ENCODE assay signal across 13 cellular contexts in the genomic region with DNA sequence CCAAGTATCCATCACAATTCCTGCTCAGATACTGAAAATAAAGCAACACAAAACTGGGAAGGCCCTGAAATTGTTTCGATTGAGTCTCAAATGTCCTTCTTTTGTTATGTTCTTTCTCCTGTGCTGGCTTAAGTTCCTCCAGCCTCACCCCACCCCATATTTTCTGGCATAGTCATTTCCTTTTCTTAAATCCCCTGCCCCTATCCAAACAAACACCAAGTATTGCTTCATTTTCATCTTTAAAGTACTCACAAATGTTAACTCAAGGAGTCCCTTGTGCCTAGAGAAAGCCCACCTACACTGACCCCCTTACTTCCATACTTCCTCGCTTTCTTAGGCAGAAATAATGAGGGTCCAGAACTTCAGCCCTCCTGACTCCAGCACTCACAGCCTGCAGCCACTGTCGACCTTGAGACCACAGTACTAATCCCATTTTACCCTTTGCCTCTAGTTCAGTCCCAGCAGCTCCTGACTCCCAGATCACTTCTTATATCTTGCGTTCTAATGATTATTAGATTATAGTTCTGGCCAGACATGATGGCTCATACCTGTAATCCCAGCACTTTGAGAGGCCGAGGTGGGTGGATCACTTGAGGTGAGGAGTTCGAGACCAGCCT.
DNase-seq lines count a peak whose midpoint lies in the region; FAIRE-seq and TF ChIP-seq lines count a peak whose summit lies in the region.
"Had no signal": no experiment of that assay in that cellular context is flagged by ENCODE, and none has a peak within 500 bp of the region (broad histone marks: within the 10 kb centered on the region; RNA-seq: fewer than 3 reads in every experiment).

No MANE protein-coding gene starts in this region.

- peaks cover 6% of the 10 kb centered on the region for H3K36me3 Mint-ChIP-seq in MCF 10A (ENCODE audit: insufficient read depth, unreplicated experiment)
- H3K36me3 Mint-ChIP-seq in activated CD4-positive, alpha-beta T cell treated with anti-CD3 and anti-CD28 coated beads, Interleukin-2, amount 10 ng/mL, durations not matched to agents 7 days and 5 days (ENCODE audit: low read depth): no peaks in the 10 kb centered on the region
- H3K36me3 Mint-ChIP-seq: IgD-negative memory B cell had no signal

- 78 to 84% (median 81%) methylated on average over 6 of the region's 6 CpGs for WGBS in ovary, 3 donors

- no TSS peak for BruUV-seq in MCF 10A (replicated peaks; lab: Mats Ljungman, UMichigan)

- TF ChIP-seq EP300 in ovary (IDR thresholded peaks at IDR 0.05): no peak

- POLR2A ChIA-PET in MCF 10A (lab: Yijun Ruan, JAX): interaction anchor here (1.2 to 1.5 kb wide), 3 partner anchors 15 to 116 kb away, joined by 3 read pairs; a partner anchor contains a TSS
- POLR2A ChIA-PET in activated CD4-positive, alpha-beta T cell treated with anti-CD3 and anti-CD28 coated beads, Interleukin-2, amount 10 ng/mL, durations not matched to agents 7 days and 5 days (lab: Charles Lee): no interaction called here

- peak overlapping the region; percentile 97 for H3K27ac Mint-ChIP-seq in MCF 10A (ENCODE audit: low read depth, unreplicated experiment)
- no peak overlapping the region for H3K27ac Mint-ChIP-seq in activated CD4-positive, alpha-beta T cell treated with anti-CD3 and anti-CD28 coated beads, Interleukin-2, amount 10 ng/mL, durations not matched to agents 7 days and 5 days
- H3K27ac Mint-ChIP-seq: activated T-cell treated with anti-CD3 and anti-CD28 coated beads, Interleukin-2, amount 50 U/mL, for 72 hours; IgD-negative memory B cell had no signal

- no peaks in the 10 kb centered on the region for H3K9me3 ChIP-seq in breast epithelium
- no peaks in the 10 kb centered on the region for H3K9me3 ChIP-seq in skeletal muscle satellite cell (replicated peaks; ENCODE audit: low read length)
- H3K9me3 ChIP-seq in ovary: no peaks in the 10 kb centered on the region
- H3K9me3 ChIP-seq: upper lobe of right lung had no signal

- H3K4me1 Mint-ChIP-seq in MCF 10A (ENCODE audit: insufficient read depth, unreplicated experiment): peaks cover 36% of the 10 kb centered on the region
- H3K4me1 Mint-ChIP-seq in activated CD4-positive, alpha-beta T cell treated with anti-CD3 and anti-CD28 coated beads, Interleukin-2, amount 10 ng/mL, durations not matched to agents 7 days and 5 days: no peaks in the 10 kb centered on the region
- H3K4me1 Mint-ChIP-seq: IgD-negative memory B cell had no signal

- DNase-seq in MCF 10A (ENCODE audit: unreplicated experiment): peak; percentile 86
- DNase-seq in breast epithelium (ENCODE audit: low spot score in 2 of 2): no peak
- DNase-seq in RCC 7860 (ENCODE audit: low spot score): peak; percentile 19
- DNase-seq in fibroblast of gingiva (ENCODE audit: low read depth): peak; percentile 51
- DNase-seq in activated CD4-positive, alpha-beta T cell treated with anti-CD3 and anti-CD28 coated beads, Interleukin-2, amount 10 ng/mL, durations not matched to agents 7 days and 5 days: no peak
- DNase-seq in ovary: no peak
- DNase-seq in cerebellum (ENCODE audit: low spot score): no peak
- DNase-seq: activated T-cell treated with anti-CD3 and anti-CD28 coated beads, Interleukin-2, amount 50 U/mL, for 72 hours; NCI-H2227 treated with DMSO at 0.1 percent for 48 hours; upper lobe of right lung had no signal

- peak overlapping the region; percentile 62 for H3K4me2 ChIP-seq in skeletal muscle satellite cell (ENCODE audit: low read length)

- H3K27ac ChIP-seq in breast epithelium (no peak overlapping the region), ovary (no peak overlapping the region)
- H3K27ac ChIP-seq: upper lobe of right lung had no signal

- H3K36me3 ChIP-seq in breast epithelium: no peaks in the 10 kb centered on the region
- no peaks in the 10 kb centered on the region for H3K36me3 ChIP-seq in skeletal muscle satellite cell (ENCODE audit: insufficient read depth, low read length)
- H3K36me3 ChIP-seq in ovary: no peaks in the 10 kb centered on the region
- H3K36me3 ChIP-seq: upper lobe of right lung had no signal

- no peak for FAIRE-seq in RCC 7860 (lab: Jason Lieb, UNC)
- FAIRE-seq: colon had no signal

- peak overlapping the region; percentile 72 for H3K9ac ChIP-seq in skeletal muscle satellite cell (ENCODE audit: low read depth, low read length)

- no peaks in the 10 kb centered on the region for H3K27me3 ChIP-seq in breast epithelium
- H3K27me3 ChIP-seq in skeletal muscle satellite cell (ENCODE audit: control insufficient read depth, insufficient read depth, low read length): no peaks in the 10 kb centered on the region
- H3K27me3 ChIP-seq in ovary: no peaks in the 10 kb centered on the region
- H3K27me3 ChIP-seq: upper lobe of right lung had no signal

- H3K4me1 ChIP-seq in breast epithelium (no peaks in the 10 kb centered on the region), skeletal muscle satellite cell (ENCODE audit: control insufficient read depth, insufficient read depth, low read length) (peaks cover 22% of the 10 kb centered on the region), ovary (ENCODE audit: insufficient read depth) (no peaks in the 10 kb centered on the region)
- H3K4me1 ChIP-seq: upper lobe of right lung had no signal

- CTCF ChIA-PET in MCF 10A (lab: Yijun Ruan, JAX): interaction anchor here (0.6 to 1.3 kb wide), 4 partner anchors 14 to 381 kb away, joined by 3 to 4 read pairs (median 4); no protein-coding TSS in a partner anchor
- CTCF ChIA-PET in activated CD4-positive, alpha-beta T cell treated with anti-CD3 and anti-CD28 coated beads, Interleukin-2, amount 10 ng/mL, durations not matched to agents 7 days and 5 days (lab: Charles Lee): no interaction called here

- H3K27me3 Mint-ChIP-seq in MCF 10A (ENCODE audit: insufficient read depth, unreplicated experiment): no peaks in the 10 kb centered on the region
- H3K27me3 Mint-ChIP-seq in activated CD4-positive, alpha-beta T cell treated with anti-CD3 and anti-CD28 coated beads, Interleukin-2, amount 10 ng/mL, durations not matched to agents 7 days and 5 days: peaks cover 3% of the 10 kb centered on the region

- peak overlapping the region; percentile 2 for H3K4me3 Mint-ChIP-seq in MCF 10A (ENCODE audit: unreplicated experiment)
- no peak overlapping the region for H3K4me3 Mint-ChIP-seq in activated CD4-positive, alpha-beta T cell treated with anti-CD3 and anti-CD28 coated beads, Interleukin-2, amount 10 ng/mL, durations not matched to agents 7 days and 5 days
- H3K4me3 Mint-ChIP-seq: activated T-cell treated with anti-CD3 and anti-CD28 coated beads, Interleukin-2, amount 50 U/mL, for 72 hours; IgD-negative memory B cell had no signal

- TF ChIP-seq POLR2A in breast epithelium (IDR thresholded peaks at IDR 0.05) (no peak), ovary (IDR thresholded peaks at IDR 0.05) (no peak)

- H3K4me3 ChIP-seq in breast epithelium (no peak overlapping the region), skeletal muscle satellite cell (ENCODE audit: low read length) (peak overlapping the region; percentile 34), ovary (no peak overlapping the region)
- H3K4me3 ChIP-seq: upper lobe of right lung had no signal

- intact Hi-C loops in MCF 10A (cut with micrococcal nuclease) (no loop called here), breast epithelium (cut with DNase I; ENCODE audit: low total_unique reads) (no loop called here), ovary (cut with DNase I) (no loop called here)

- peaks cover 7% of the 10 kb centered on the region for H3K9me3 Mint-ChIP-seq in MCF 10A (ENCODE audit: unreplicated experiment)
- H3K9me3 Mint-ChIP-seq in activated CD4-positive, alpha-beta T cell treated with anti-CD3 and anti-CD28 coated beads, Interleukin-2, amount 10 ng/mL, durations not matched to agents 7 days and 5 days: no peaks in the 10 kb centered on the region

- TF ChIP-seq CTCF in MCF 10A (IDR thresholded peaks at IDR 0.05; ENCODE audit: unreplicated experiment): no peak
- TF ChIP-seq CTCF in breast epithelium (IDR thresholded peaks at IDR 0.05): no peak
- no peak for TF ChIP-seq CTCF in ovary (IDR thresholded peaks at IDR 0.05)

Comparison
In these comparisons a context has a peak if more than half of its experiments do, and no peak if none do; other contexts are left out.
1. DNase-seq: peak in MCF 10A (single experiment), RCC 7860 (single experiment) and fibroblast of gingiva (single experiment); none in breast epithelium (0 of 2), activated CD4-positive, alpha-beta T cell treated with anti-CD3 and anti-CD28 coated beads, Interleukin-2, amount 10 ng/mL, durations not matched to agents 7 days and 5 days (single experiment), ovary (0 of 5) and cerebellum (single experiment).